Comparison of ENCODE assay signal across 8 cellular contexts in genomic region chr5:61658592-61659008, GRCh38.
DNase-seq lines count a peak whose midpoint lies in the region; ATAC-seq lines count a peak whose summit lies in the region.

No MANE protein-coding gene starts in this region.

- H3K27ac ChIP-seq in layer of hippocampus (ENCODE audit: low read depth, low read length): peak overlapping the region; percentile 23

- ATAC-seq in HG03039 (IDR thresholded peaks at IDR 0.05; ENCODE audit: unreplicated experiment): peak; percentile 85
- ATAC-seq in central memory CD8-positive, alpha-beta T cell (replicated peaks; ENCODE audit: extremely low read depth, poor library complexity, severe bottlenecking): peak; percentile 43

- H3K27me3 Mint-ChIP-seq in central memory CD8-positive, alpha-beta T cell: peaks cover 53% of the 10 kb centered on the region

- no peaks in the 10 kb centered on the region for H3K27me3 ChIP-seq in layer of hippocampus (ENCODE audit: control insufficient read depth, insufficient read depth, low read length)

- peak; percentile 35 for DNase-seq in SIG-M5 treated with dmso at 0.1 percent for 504 hours (lab: John Stamatoyannopoulos, UW; ENCODE audit: unreplicated experiment)
- no peak for DNase-seq in SIG-M5 (lab: John Stamatoyannopoulos, UW)
- peak; percentile 53 for DNase-seq in NCI-H2171 (lab: John Stamatoyannopoulos, UW)
- peak; percentile 73 for DNase-seq in activated CD4-positive, CD25-positive, alpha-beta regulatory T cell treated with anti-CD3 and anti-CD28 coated beads, Interleukin-2, amount 50 U/mL, for 16 hours (ENCODE audit: low read depth, low spot score)
- DNase-seq in central memory CD8-positive, alpha-beta T cell (ENCODE audit: low spot score in 2 of 2): peak; percentile 57 to 78
- peak; percentile 91 to 92 for DNase-seq in stimulated activated CD4-positive, alpha-beta T cell treated with anti-CD3 and anti-CD28 coated beads, Interleukin-2, amount 100 ng/mL, for 48 hours

- no peak overlapping the region for H3K27ac Mint-ChIP-seq in central memory CD8-positive, alpha-beta T cell (ENCODE audit: low read depth)

- H3K9me3 Mint-ChIP-seq in central memory CD8-positive, alpha-beta T cell: no peaks in the 10 kb centered on the region

- no peaks in the 10 kb centered on the region for H3K36me3 Mint-ChIP-seq in central memory CD8-positive, alpha-beta T cell (ENCODE audit: insufficient read depth)

- H3K4me1 Mint-ChIP-seq in central memory CD8-positive, alpha-beta T cell: peaks cover 4% of the 10 kb centered on the region

- no peak overlapping the region for H3K4me3 Mint-ChIP-seq in central memory CD8-positive, alpha-beta T cell
